8 cellular contexts compared by ENCODE assay signal in the genomic region with DNA sequence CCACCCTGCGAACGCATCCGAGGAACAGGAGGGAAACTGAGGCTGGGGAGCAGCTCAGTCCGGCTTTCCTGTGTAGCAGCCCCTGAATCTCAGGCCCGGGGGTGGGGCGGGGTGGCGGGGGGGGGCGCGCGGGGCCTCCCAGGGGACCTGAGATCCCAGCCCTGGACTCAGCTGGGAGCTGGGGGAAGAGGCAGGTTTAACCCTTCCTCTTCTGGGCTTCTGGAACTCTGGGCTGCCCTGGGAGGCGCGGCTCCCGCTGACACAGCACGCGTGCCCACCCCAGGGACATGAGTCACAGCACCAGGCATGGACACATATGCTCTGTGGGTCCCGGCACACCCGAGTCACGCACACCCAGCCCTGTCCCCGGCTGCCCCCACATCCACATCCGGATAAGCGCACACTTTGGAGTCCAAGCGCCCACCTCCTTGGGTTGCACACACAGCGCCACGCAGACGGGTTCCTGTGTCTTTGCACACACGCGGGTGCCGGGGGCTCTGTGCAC. TPM values are rescaled to one million over a fixed set of nuclear protein-coding genes. Genes with fewer than 3 reads are reported as not detected.
DNase-seq lines count a peak whose midpoint lies in the region; ATAC-seq and TF ChIP-seq lines count a peak whose summit lies in the region.

No MANE protein-coding gene starts in this region.

- H3K4me1 Mint-ChIP-seq in activated B cell treated with CpG ODN at 0.5 μM for 24 hours (peaks cover 76% of the 10 kb centered on the region), natural killer cell (peaks cover 49 to 67% of the 10 kb centered on the region in 2 donors)

- peak overlapping the region; percentile 94 for H3K27ac Mint-ChIP-seq in activated B cell treated with CpG ODN at 0.5 μM for 24 hours
- peak overlapping the region; percentile 21 to 97 for H3K27ac Mint-ChIP-seq in natural killer cell

- intact Hi-C loops in activated B cell treated with CpG ODN at 0.5 μM for 24 hours (cut with micrococcal nuclease), result loop anchor here (1.0 kb wide), 2 partner anchors 17 to 21 kb away; a partner anchor contains a TSS
- intact Hi-C loops in natural killer cell (cut with micrococcal nuclease), result loop anchor here (1.0 kb wide), 2 partner anchors 16 to 21 kb away; no protein-coding TSS in a partner anchor

- H3K27me3 Mint-ChIP-seq in activated B cell treated with CpG ODN at 0.5 μM for 24 hours (no peaks in the 10 kb centered on the region), natural killer cell (ENCODE audit: low read depth in 2 of 2) (no peaks in the 10 kb centered on the region)

- peak overlapping the region; percentile 99 for H3K27ac ChIP-seq in 22Rv1
- peak overlapping the region; percentile 99 for H3K27ac ChIP-seq in epithelial cell of prostate

- CTCF ChIA-PET in activated B cell treated with CpG ODN at 0.5 μM for 24 hours (lab: Charles Lee), result interaction anchor here (1.1 to 9.8 kb wide), 3 partner anchors 9 to 23 kb away, joined by 3 to 540 read pairs (median 4); a partner anchor contains a TSS

- H3K4me3 Mint-ChIP-seq in activated B cell treated with CpG ODN at 0.5 μM for 24 hours, result peak overlapping the region; percentile 78
- H3K4me3 Mint-ChIP-seq in natural killer cell, result peak overlapping the region; percentile 72

- H3K9me3 Mint-ChIP-seq in activated B cell treated with CpG ODN at 0.5 μM for 24 hours (no peaks in the 10 kb centered on the region), natural killer cell (no peaks in the 10 kb centered on the region)

- POLR2A ChIA-PET in activated B cell treated with CpG ODN at 0.5 μM for 24 hours (lab: Charles Lee), result interaction anchor here (0.6 to 11.5 kb wide), 8 partner anchors 8 to 810 kb away, joined by 3 to 824 read pairs (median 22); a partner anchor contains a TSS

- ATAC-seq in activated B cell treated with CpG ODN at 0.5 μM for 24 hours (ENCODE audit: low read depth), result peak; percentile 1
- ATAC-seq in natural killer cell, result peak in 1 of 3 donors; percentile 12

- H3K36me3 Mint-ChIP-seq in activated B cell treated with CpG ODN at 0.5 μM for 24 hours (ENCODE audit: low read depth) (peaks cover 12% of the 10 kb centered on the region), natural killer cell (no peaks in the 10 kb centered on the region)

- DNase-seq in H4 (ENCODE audit: low spot score) (peak; percentile 73), activated B cell treated with CpG ODN at 0.5 μM for 24 hours (peak; percentile 64), epithelial cell of prostate (ENCODE audit: low read depth, low spot score) (no peak), natural killer cell (peak; percentile 64), DMS114 treated with DMSO at 0.1 percent for 48 hours (lab: John Stamatoyannopoulos, UW; ENCODE audit: unreplicated experiment) (no peak), NCI-H187 treated with DMSO at 0.1 percent for 48 hours (lab: John Stamatoyannopoulos, UW) (no peak), T-helper 9 cell (no peak)

- TF ChIP-seq CTCF in 22Rv1 (IDR thresholded peaks at IDR 0.05) (no peak), activated B cell treated with CpG ODN at 0.5 μM for 24 hours (IDR thresholded peaks at IDR 0.05) (no peak), natural killer cell (IDR thresholded peaks at IDR 0.05) (no peak)

RNA-seq across cellular contexts. Expression of a gene that starts 3.5 kb away (rescaled TPM):
- total RNA-seq in H4 (2014; rRNA removed; shearing (Covaris generic)), result 196 and 197 TPM in 2 replicates
- 399 and 400 TPM in 2 replicates for total RNA-seq in activated B cell treated with CpG ODN at 0.5 μM for 24 hours
- total RNA-seq in natural killer cell, result 100 to 1,000 TPM; 410 to 454 (median 440) TPM

RNA-seq across cellular contexts. Expression of a gene that starts 9.7 kb away (rescaled TPM):
- 49.8 and 59.5 TPM in 2 replicates for total RNA-seq in H4 (2014; rRNA removed; shearing (Covaris generic))
- total RNA-seq in activated B cell treated with CpG ODN at 0.5 μM for 24 hours, result 47.9 and 52.0 TPM in 2 replicates
- total RNA-seq in natural killer cell, result 10 to 100 TPM; 26.6 to 33.4 (median 27.1) TPM

RNA-seq across cellular contexts. Expression of a gene that starts 17.3 kb away (rescaled TPM):
- 2.4 and 4.2 TPM in 2 replicates for total RNA-seq in H4 (2014; rRNA removed; shearing (Covaris generic))
- 64.5 and 68.4 TPM in 2 replicates for total RNA-seq in activated B cell treated with CpG ODN at 0.5 μM for 24 hours
- 100 to 1,000 TPM; 296 to 367 (median 314) TPM for total RNA-seq in natural killer cell

RNA-seq across cellular contexts. Expression of a gene that starts 20.0 kb away (rescaled TPM):
- total RNA-seq in H4 (2014; rRNA removed; shearing (Covaris generic)), result 1.0 and 3.3 TPM in 2 replicates
- total RNA-seq in activated B cell treated with CpG ODN at 0.5 μM for 24 hours, result not detected in 2 replicates
- not detected for total RNA-seq in natural killer cell

RNA-seq across cellular contexts. Expression of a gene that starts 24.1 kb away (rescaled TPM):
- 34.9 and 37.0 TPM in 2 replicates for total RNA-seq in H4 (2014; rRNA removed; shearing (Covaris generic))
- total RNA-seq in activated B cell treated with CpG ODN at 0.5 μM for 24 hours (172 and 185 TPM in 2 replicates), natural killer cell (100 to 1,000 TPM in 2 of 3 donors, 10 to 100 TPM in 1; 88.6 to 119 (median 104) TPM)

Comparison
In these comparisons a context has a peak if more than half of its experiments do, and no peak if none do; other contexts are left out.
1. DNase-seq: peak in H4 (single experiment), activated B cell treated with CpG ODN at 0.5 μM for 24 hours (single experiment) and natural killer cell (single experiment); none in epithelial cell of prostate (single experiment), DMS114 treated with DMSO at 0.1 percent for 48 hours (single experiment), NCI-H187 treated with DMSO at 0.1 percent for 48 hours (single experiment) and T-helper 9 cell (single experiment).
2. RNA of a gene that starts 17.3 kb away (total RNA-seq): 296 to 367 TPM in natural killer cell and 64.5 to 68.4 TPM in activated B cell treated with CpG ODN at 0.5 μM for 24 hours; 2.4 to 4.2 TPM in H4; every median in the first group is over 10 times any median in the second.